In the genomic region with DNA sequence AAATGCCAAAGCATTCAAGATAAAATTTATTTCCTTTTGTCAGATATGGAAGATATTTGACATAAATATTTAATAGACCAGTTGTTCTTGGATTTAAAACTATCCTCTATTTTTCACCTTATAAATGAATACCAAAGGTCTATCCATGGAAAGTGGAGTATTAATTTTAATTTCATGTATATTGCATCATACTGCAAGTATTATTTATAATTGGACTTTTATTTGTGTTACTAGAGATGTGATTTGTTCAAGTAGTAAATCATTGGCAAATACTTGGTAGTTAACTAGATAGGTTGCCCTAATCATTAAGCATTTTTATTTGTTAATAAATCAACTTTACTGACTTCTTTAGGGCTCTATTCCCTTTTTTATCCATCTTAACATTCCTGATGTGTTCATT, we compare ENCODE assay signal across 34 cellular contexts.
"Had no signal": no experiment of that assay in that cellular context is flagged by ENCODE, and none has a peak within 500 bp of the region (broad histone marks: within the 10 kb centered on the region; RNA-seq: fewer than 3 reads in every experiment).

No MANE protein-coding gene starts in this region.

- H3K9me3 ChIP-seq: MG63 had no signal

- H3K27me3 ChIP-seq: MG63 had no signal

- DNase-seq: Kasumi-1, MG63, MM.1S, MV-4-11, NCI-H1048, NCI-H1092, NCI-H1092 treated with DMSO at 0.1 percent for 48 hours, NCI-H1105, NCI-H1105 treated with DMSO at 0.1 percent for 48 hours, NCI-H1417, NCI-H1417 treated with DMSO at 0.1 percent for 48 hours, NCI-H1436, NCI-H1436 treated with DMSO at 0.1 percent for 48 hours, NCI-H146, NCI-H1694, NCI-H1694 treated with DMSO at 0.1 percent for 48 hours, NCI-H187, NCI-H187 treated with DMSO at 0.1 percent for 48 hours, NCI-H1930, NCI-H2029, NCI-H2029 treated with DMSO at 0.1 percent for 48 hours, NCI-H2081, NCI-H2081 treated with DMSO at 0.1 percent for 48 hours, NCI-H2171, NCI-H2171 treated with DMSO at 0.1 percent for 48 hours, NCI-H2227 treated with DMSO at 0.1 percent for 48 hours, NCI-H226, NCI-H345, NCI-H446, NCI-H446 treated with DMSO at 0.1 percent for 48 hours, NCI-H510A, NCI-H510A treated with DMSO at 0.1 percent for 48 hours, NCI-H524, NCI-H524 treated with DMSO at 0.1 percent for 48 hours had no signal

- H3K4me3 ChIP-seq: MG63 had no signal

- H3K36me3 ChIP-seq: MG63 had no signal
